1 cellular context compared by ENCODE assay signal in genomic region chr7:132381742-132382472, GRCh38.
TF ChIP-seq lines count a peak whose summit lies in the region.

No MANE protein-coding gene starts in this region.

TF ChIP-seq in SK-N-SH, 30 proteins besides CTCF, POLR2A, EP300 and RAD21 (continued from another document):
- TF ChIP-seq REST (IDR thresholded peaks at IDR 0.05; ENCODE audit: low read depth, low read length) (no peak), GATA2 (CRISPR knock-in tag; IDR thresholded peaks at IDR 0.05) (no peak), RCOR1 (IDR thresholded peaks at IDR 0.05; ENCODE audit: low read length) (no peak), ELF1 (IDR thresholded peaks at IDR 0.05) (no peak), RFX5 (IDR thresholded peaks at IDR 0.05; ENCODE audit: low read length) (no peak), TEAD4 (IDR thresholded peaks at IDR 0.05; ENCODE audit: borderline replicate concordance, insufficient read depth) (no peak), FOXJ3 (CRISPR knock-in tag; IDR thresholded peaks at IDR 0.05) (no peak), MAX (IDR thresholded peaks at IDR 0.05; ENCODE audit: low read depth) (no peak), EZH2phosphoT487 (IDR thresholded peaks at IDR 0.05; ENCODE audit: borderline replicate concordance, low read depth) (no peak)
